Comparison of ENCODE assay signal across 28 cellular contexts in genomic region chr4:5730993-5731975, GRCh38. TPM values are rescaled to one million over a fixed set of nuclear protein-coding genes. Genes with fewer than 3 reads are reported as not detected.
DNase-seq lines count a peak whose midpoint lies in the region; ATAC-seq, FAIRE-seq and TF ChIP-seq lines count a peak whose summit lies in the region.
"Had no signal": no experiment of that assay in that cellular context is flagged by ENCODE, and none has a peak within 500 bp of the region (broad histone marks: within the 10 kb centered on the region; RNA-seq: fewer than 3 reads in every experiment).

No MANE protein-coding gene starts in this region.

- no peak overlapping the region for H3K14ac ChIP-seq in IMR-90 (replicated peaks; ENCODE audit: low read depth, low read length)
- H3K14ac ChIP-seq in H1 (ENCODE audit: insufficient read length) = no peak overlapping the region

- H3K4me1 ChIP-seq in IMR-90 (ENCODE audit: control insufficient read depth, insufficient read depth, low read length) (no peaks in the 10 kb centered on the region), H1 (replicated peaks in 1 of 4; ENCODE audit: control insufficient read depth in 3 of 4, insufficient read depth in 4 of 4, low read length in 3 of 4) (no peaks in the 10 kb centered on the region), osteoblast (ENCODE audit: insufficient read depth, low read length) (peaks cover 4% of the 10 kb centered on the region)
- H3K4me1 ChIP-seq: sigmoid colon, uterus had no signal

- TF ChIP-seq RAD21 in IMR-90 (IDR thresholded peaks at IDR 0.05; ENCODE audit: low read length) (no peak), H1 (IDR thresholded peaks at IDR 0.05 in 1 of 2, conservative IDR thresholded peaks at IDR 0.05 in 1 of 2; ENCODE audit: low read depth in 2 of 2, low read length in 2 of 2) (no peak)

- 0 out of 2 replicates have a peak overlapping the region, but pooled peaks have one; percentile 14 for H2BK12ac ChIP-seq in H1 (ENCODE audit: low read depth, low read length)

- no peak; the same call in 1 of the 2 replicates for ATAC-seq in IMR-90 (ENCODE audit: low read depth)
- ATAC-seq in activated CD8-positive, alpha-beta memory T cell treated with anti-CD3 and anti-CD28 coated beads, Interleukin-2, amount 10 ng/mL, durations not matched to agents 7 days and 5 days = no peak
- ATAC-seq: PC-3 had no signal

- H4K20me1 ChIP-seq in IMR-90 (ENCODE audit: insufficient read depth, low read length) = peaks cover 16% of the 10 kb centered on the region
- peaks cover 0 to 3% of the 10 kb centered on the region in 2 experiments for H4K20me1 ChIP-seq in H1 (replicated peaks in 1 of 2; ENCODE audit: control insufficient read depth in 1 of 2, insufficient read depth in 2 of 2, low read length in 2 of 2)
- H4K20me1 ChIP-seq in osteoblast (ENCODE audit: insufficient read depth, low read length) = peaks cover 18% of the 10 kb centered on the region

- H4K5ac ChIP-seq in IMR-90 (ENCODE audit: low read depth, low read length) = no peak overlapping the region
- no peak overlapping the region for H4K5ac ChIP-seq in H1 (ENCODE audit: insufficient read length, low read depth, low read length)

- no peak for TF ChIP-seq POLR2A in IMR-90 (IDR thresholded peaks at IDR 0.05; ENCODE audit: low read depth, low read length)
- no peak for TF ChIP-seq POLR2A in H1 (IDR thresholded peaks at IDR 0.05; ENCODE audit: control extremely low read depth in 1 of 2, low read depth in 2 of 2, low read length in 2 of 2)

- H2AFZ ChIP-seq in IMR-90 (replicated peaks; ENCODE audit: low read length, poor library complexity) (no peak overlapping the region), H1 (ENCODE audit: low read length) (no peak overlapping the region), osteoblast (ENCODE audit: low read length) (no peak overlapping the region)

- no peaks in the 10 kb centered on the region for H3K27me3 ChIP-seq in IMR-90 (ENCODE audit: control insufficient read depth, insufficient read depth, low read length)
- H3K27me3 ChIP-seq in H1 (replicated peaks in 1 of 4; ENCODE audit: control insufficient read depth in 3 of 4, extremely low read depth in 1 of 4, insufficient read depth in 3 of 4, low read length in 3 of 4) = no peaks in the 10 kb centered on the region
- H3K27me3 ChIP-seq in osteoblast (ENCODE audit: insufficient read depth, low read length) = no peaks in the 10 kb centered on the region
- H3K27me3 ChIP-seq: cardiac muscle cell, sigmoid colon, uterus had no signal

- peak overlapping the region; percentile 57 for H2AK9ac ChIP-seq in IMR-90 (replicated peaks; ENCODE audit: low read depth, low read length, poor library complexity)

- no peak overlapping the region for H3K4ac ChIP-seq in IMR-90 (ENCODE audit: low read depth, low read length)
- H3K4ac ChIP-seq in H1 (replicated peaks; ENCODE audit: insufficient read length, low read depth, low read length) = no peak overlapping the region

- TF ChIP-seq EP300 in H1 (IDR thresholded peaks at IDR 0.05; ENCODE audit: borderline replicate concordance in 1 of 2, low read depth in 2 of 2, low read length in 2 of 2) = no peak

- H3K27me3 Mint-ChIP-seq in activated CD8-positive, alpha-beta memory T cell treated with anti-CD3 and anti-CD28 coated beads, Interleukin-2, amount 10 ng/mL, durations not matched to agents 7 days and 5 days = no peaks in the 10 kb centered on the region
- H3K27me3 Mint-ChIP-seq: activated B cell treated with CpG ODN at 0.5 μM for 24 hours; activated naive CD4-positive, alpha-beta T cell treated with anti-CD3 and anti-CD28 coated beads, Interleukin-2, amount 10 ng/mL, durations not matched to agents 7 days and 5 days; memory B cell had no signal

- H3K9me3 Mint-ChIP-seq in activated CD8-positive, alpha-beta memory T cell treated with anti-CD3 and anti-CD28 coated beads, Interleukin-2, amount 10 ng/mL, durations not matched to agents 7 days and 5 days (ENCODE audit: low read depth) = peaks cover 7% of the 10 kb centered on the region
- H3K9me3 Mint-ChIP-seq: activated B cell treated with CpG ODN at 0.5 μM for 24 hours had no signal

- H3K79me1 ChIP-seq in IMR-90 (ENCODE audit: low read depth in 1 of 2, low read length in 2 of 2) = peaks cover 38 to 59% of the 10 kb centered on the region in 2 experiments
- H3K79me1 ChIP-seq in H1 (ENCODE audit: low read depth, low read length) = no peaks in the 10 kb centered on the region

- H3K4me3 Mint-ChIP-seq in activated CD8-positive, alpha-beta memory T cell treated with anti-CD3 and anti-CD28 coated beads, Interleukin-2, amount 10 ng/mL, durations not matched to agents 7 days and 5 days = no peak overlapping the region
- H3K4me3 Mint-ChIP-seq: activated B cell treated with CpG ODN at 0.5 μM for 24 hours; activated naive CD4-positive, alpha-beta T cell treated with anti-CD3 and anti-CD28 coated beads, Interleukin-2, amount 10 ng/mL, durations not matched to agents 7 days and 5 days; CD4-positive, alpha-beta memory T cell; memory B cell had no signal

- no peak overlapping the region for H3K4me2 ChIP-seq in IMR-90 (ENCODE audit: low read depth, low read length)
- H3K4me2 ChIP-seq in H1 (ENCODE audit: insufficient read depth in 1 of 2, low read depth in 2 of 2, low read length in 2 of 2) = no peak overlapping the region
- no peak overlapping the region for H3K4me2 ChIP-seq in osteoblast (ENCODE audit: insufficient read depth, low read length)

- intact Hi-C loops in IMR-90 (cut with micrococcal nuclease) = no loop called here

- WGBS in IMR-90 (ENCODE audit: extremely low coverage in 2 of 2, insufficient read length in 1 of 2), 2 experiments = 97% methylated on average over 6 of the region's 30 CpGs; no CpG with 5 or more reads in 1 of the 2 experiments
- WGBS in H1 (ENCODE audit: extremely low coverage in 1 of 2, insufficient coverage in 1 of 2, insufficient read length in 1 of 2, insufficient replicate concordance in 2 of 2, low coverage in 1 of 2, low lambda C conversion rate in 2 of 2, missing lambda C conversion rate in 1 of 2), 2 experiments = 90% methylated on average over 27 of the region's 30 CpGs; no CpG with 5 or more reads in 1 of the 2 experiments

- H3K9ac ChIP-seq in IMR-90 (ENCODE audit: low read depth, low read length) (no peak overlapping the region), H1 (replicated peaks in 1 of 4; ENCODE audit: extremely low read depth in 1 of 4, low read depth in 3 of 4, low read length in 3 of 4) (no peak overlapping the region)

- in situ Hi-C loops in IMR-90 (cut with MboI; ENCODE audit: low sequenced_read_pairs) = no loop called here

- H3K27ac ChIP-seq in IMR-90 (ENCODE audit: insufficient read depth, low read length) = no peak overlapping the region; the same call in 1 of the 2 replicates
- no peak overlapping the region for H3K27ac ChIP-seq in H1 (ENCODE audit: low read depth, low read length)
- peak overlapping the region; percentile 45 for H3K27ac ChIP-seq in osteoblast (ENCODE audit: low read depth, low read length)
- H3K27ac ChIP-seq: cardiac muscle cell, coronary artery, HL-60, sigmoid colon, uterus had no signal

- no peak overlapping the region for H2BK15ac ChIP-seq in IMR-90 (ENCODE audit: low read depth, low read length)
- H2BK15ac ChIP-seq in H1 (ENCODE audit: low read length) = no peak overlapping the region

- H3K23ac ChIP-seq in IMR-90 (ENCODE audit: low read depth, low read length) (no peak overlapping the region), H1 (ENCODE audit: insufficient read length) (no peak overlapping the region)

- no peaks in the 10 kb centered on the region; the same call in 1 of the 2 replicates for H3K23me2 ChIP-seq in H1 (ENCODE audit: low read depth, low read length)

- no TSS peak for BruUV-seq in IMR-90 (replicated peaks; lab: Mats Ljungman, UMichigan)

- no peak overlapping the region for H4K91ac ChIP-seq in IMR-90 (ENCODE audit: insufficient read depth, low read depth, low read length)
- H4K91ac ChIP-seq in H1 (replicated peaks; ENCODE audit: insufficient read length, low read length) = no peak overlapping the region

- H2BK5ac ChIP-seq in IMR-90 (ENCODE audit: low read depth, low read length, poor library complexity, severe bottlenecking) (no peak overlapping the region), H1 (ENCODE audit: low read depth, low read length) (no peak overlapping the region; the same call in 1 of the 2 replicates)

- no peaks in the 10 kb centered on the region for H3K4me1 Mint-ChIP-seq in activated CD8-positive, alpha-beta memory T cell treated with anti-CD3 and anti-CD28 coated beads, Interleukin-2, amount 10 ng/mL, durations not matched to agents 7 days and 5 days
- H3K4me1 Mint-ChIP-seq: activated B cell treated with CpG ODN at 0.5 μM for 24 hours; activated naive CD4-positive, alpha-beta T cell treated with anti-CD3 and anti-CD28 coated beads, Interleukin-2, amount 10 ng/mL, durations not matched to agents 7 days and 5 days; CD4-positive, alpha-beta memory T cell; memory B cell had no signal

- H3K36me3 Mint-ChIP-seq in activated CD8-positive, alpha-beta memory T cell treated with anti-CD3 and anti-CD28 coated beads, Interleukin-2, amount 10 ng/mL, durations not matched to agents 7 days and 5 days = peaks cover under 1% of the 10 kb centered on the region
- H3K36me3 Mint-ChIP-seq: activated naive CD4-positive, alpha-beta T cell treated with anti-CD3 and anti-CD28 coated beads, Interleukin-2, amount 10 ng/mL, durations not matched to agents 7 days and 5 days; CD4-positive, alpha-beta memory T cell; memory B cell had no signal

- H4K8ac ChIP-seq in IMR-90 (ENCODE audit: low read depth in 2 of 2, low read length in 2 of 2) (no peak overlapping the region), H1 (ENCODE audit: extremely low read depth, insufficient read depth, low read length) (no peak overlapping the region)

- no peaks in the 10 kb centered on the region for H3K9me3 ChIP-seq in IMR-90 (ENCODE audit: control insufficient read depth, insufficient read depth, low read length)
- H3K9me3 ChIP-seq in H1 (ENCODE audit: insufficient read depth in 2 of 2, low read depth in 1 of 2, low read length in 1 of 2) = no peaks in the 10 kb centered on the region
- no peaks in the 10 kb centered on the region for H3K9me3 ChIP-seq in osteoblast (ENCODE audit: low read depth, low read length)
- H3K9me3 ChIP-seq: sigmoid colon, uterus had no signal

- no peak overlapping the region for H3K18ac ChIP-seq in IMR-90 (ENCODE audit: low read depth, low read length)
- H3K18ac ChIP-seq in H1 (ENCODE audit: extremely low read depth, low read length) = no peak overlapping the region

- H3K9me1 ChIP-seq in IMR-90 (ENCODE audit: insufficient read depth, low read length) = peaks cover 6% of the 10 kb centered on the region; the same call in 1 of the 2 replicates

- H3K4me3 ChIP-seq in IMR-90 (ENCODE audit: insufficient read depth, low read depth, low read length) (no peak overlapping the region), H1 (ENCODE audit: extremely low read depth in 1 of 4, insufficient read depth in 2 of 4, low read depth in 3 of 4, low read length in 4 of 4) (no peak overlapping the region), osteoblast (ENCODE audit: insufficient read depth, low read length) (no peak overlapping the region)
- H3K4me3 ChIP-seq: cardiac muscle cell, coronary artery, sigmoid colon, uterus had no signal

- no peak for TF ChIP-seq CTCF in IMR-90 (conservative IDR thresholded peaks at IDR 0.05; ENCODE audit: low read depth, low read length)
- TF ChIP-seq CTCF in H1 (IDR thresholded peaks at IDR 0.05; ENCODE audit: control extremely low read depth in 1 of 3, insufficient read depth in 1 of 3, low read depth in 1 of 3, low read length in 3 of 3) = no peak
- TF ChIP-seq CTCF in osteoblast (IDR thresholded peaks at IDR 0.05; ENCODE audit: extremely low read depth, low read depth, low read length) = no peak

- no peak for FAIRE-seq in H1 (lab: Jason Lieb, UNC)

- no peak overlapping the region for H3K27ac Mint-ChIP-seq in activated CD8-positive, alpha-beta memory T cell treated with anti-CD3 and anti-CD28 coated beads, Interleukin-2, amount 10 ng/mL, durations not matched to agents 7 days and 5 days
- H3K27ac Mint-ChIP-seq: activated B cell treated with CpG ODN at 0.5 μM for 24 hours; activated naive CD4-positive, alpha-beta T cell treated with anti-CD3 and anti-CD28 coated beads, Interleukin-2, amount 10 ng/mL, durations not matched to agents 7 days and 5 days; CD4-positive, alpha-beta memory T cell; memory B cell had no signal

- H3K36me3 ChIP-seq in IMR-90 (ENCODE audit: control insufficient read depth, insufficient read depth, low read length) (peaks cover 64% of the 10 kb centered on the region), H1 (ENCODE audit: control insufficient read depth in 2 of 4, insufficient read depth in 4 of 4, low read length in 3 of 4) (peaks cover 0 to 14% (median 3%) of the 10 kb centered on the region in 4 experiments; a peak in 5 of 8 replicates), osteoblast (ENCODE audit: insufficient read depth, low read length) (peaks cover 65% of the 10 kb centered on the region)
- H3K36me3 ChIP-seq: uterus had no signal

- dilution Hi-C loops in IMR-90 (cut with HindIII; ENCODE audit: low sequenced_read_pairs, unreplicated experiment) = no loop called here

- H2BK120ac ChIP-seq in IMR-90 (ENCODE audit: low read depth, low read length) (no peak overlapping the region), H1 (replicated peaks; ENCODE audit: low read depth, low read length) (no peak overlapping the region)

- peak; percentile 34 for DNase-seq in EL
- no peak for DNase-seq in IMR-90
- no peak for DNase-seq in H1 (ENCODE audit: low read depth in 1 of 2, low spot score in 2 of 2)
- DNase-seq in osteoblast (ENCODE audit: insufficient read length, low spot score, missing footprints) = no peak
- no peak for DNase-seq in COLO829 (ENCODE audit: low spot score)
- DNase-seq in activated CD8-positive, alpha-beta memory T cell treated with anti-CD3 and anti-CD28 coated beads, Interleukin-2, amount 10 ng/mL, durations not matched to agents 7 days and 5 days = no peak
- no peak for DNase-seq in NCI-H345 (lab: John Stamatoyannopoulos, UW)
- DNase-seq: activated B cell treated with CpG ODN at 0.5 μM for 24 hours; activated naive CD4-positive, alpha-beta T cell treated with anti-CD3 and anti-CD28 coated beads, Interleukin-2, amount 10 ng/mL, durations not matched to agents 7 days and 5 days; amygdala; CD4-positive, alpha-beta memory T cell; DMS 273 treated with DMSO at 0.1 percent for 48 hours; effector memory CD4-positive, alpha-beta T cell; foreskin melanocyte; left cardiac atrium; NCI-H1092; NCI-H187; NCI-H524 treated with DMSO at 0.1 percent for 48 hours; PC-3; SHP77 treated with DMSO at 0.1 percent for 48 hours; sigmoid colon; stimulated activated naive CD4-positive, alpha-beta T cell; T-helper 9 cell; uterus had no signal

- H3K79me2 ChIP-seq in H1 (ENCODE audit: control insufficient read depth in 1 of 2, insufficient read depth in 2 of 2, low read length in 2 of 2) (no peaks in the 10 kb centered on the region), osteoblast (ENCODE audit: insufficient read depth, low read length) (peaks cover 41% of the 10 kb centered on the region)

- H2BK20ac ChIP-seq in IMR-90 (ENCODE audit: low read depth, low read length) = no peak overlapping the region
- no peak overlapping the region for H2BK20ac ChIP-seq in H1 (ENCODE audit: low read length)

- CTCF ChIA-PET in IMR-90 (lab: Yijun Ruan, JAX) = no interaction called here
- CTCF ChIA-PET in H1 (lab: Charles Lee; ENCODE audit: partially characterized antibody) = no interaction called here
- CTCF ChIA-PET in activated CD8-positive, alpha-beta memory T cell treated with anti-CD3 and anti-CD28 coated beads, Interleukin-2, amount 10 ng/mL, durations not matched to agents 7 days and 5 days (lab: Charles Lee) = no interaction called here

- POLR2A ChIA-PET in IMR-90 (lab: Charles Lee; ENCODE audit: unreplicated experiment) (no interaction called here), H1 (lab: Charles Lee; ENCODE audit: partially characterized antibody) (no interaction called here)

- H3K56ac ChIP-seq in IMR-90 (ENCODE audit: extremely low read depth, insufficient read depth, low read length) (no peak overlapping the region), H1 (replicated peaks; ENCODE audit: insufficient read length, low read depth, low read length) (no peak overlapping the region)

- H2AK5ac ChIP-seq in IMR-90 (ENCODE audit: low read depth, low read length) (no peak overlapping the region), H1 (ENCODE audit: low read depth, low read length) (no peak overlapping the region)

RNA-seq across cellular contexts. Expression of gene EVC, which starts 20.3 kb away (rescaled TPM):
- total RNA-seq in IMR-90 (2012; rRNA removed) (15.3 and 16.8 TPM in 2 replicates), osteoblast (67.8 and 69.1 TPM in 2 replicates)
- polyA plus RNA-seq in IMR-90 (2012; rRNA removed) (18.8 and 18.9 TPM in 2 replicates), H1 (2011; rRNA removed) (2.6 and 5.1 TPM in 2 replicates)
- 9.8 and 15.9 TPM in 2 replicates for polyA plus RNA-seq in IMR-90 (2012; cell fraction: cytosol; rRNA removed)
- polyA plus RNA-seq in IMR-90 (2012; cell fraction: nucleus; rRNA removed; ENCODE audit: low replicate concordance) = 29.5 and 41.2 TPM in 2 replicates
- total RNA-seq in H1 (2021; fragmentation: NEBNext Ultra II Directional; extraction: Animal tissue kit (Norgen Biotek cat#: 25700)) = 9.8 and 11.3 TPM in 2 replicates
- polyA plus RNA-seq in H1 (2011; cell fraction: cytosol; rRNA removed) = 3.3 TPM
- 14.4 TPM for polyA plus RNA-seq in H1 (2011; cell fraction: nucleus; rRNA removed)
- 4.8 to 5.9 TPM (median 5.2 TPM) in 4 replicates for polyA plus RNA-seq in H1 (2012, experiment 1 of 2)
- 2.9 TPM for polyA plus RNA-seq in H1 (2012, experiment 2 of 2)
- polyA plus RNA-seq in H1 (2013, experiment 1 of 2) = 4.0 TPM
- 4.6 TPM for polyA plus RNA-seq in H1 (2013, experiment 2 of 2)
- 4.2 and 6.9 TPM in 2 replicates for polyA minus RNA-seq in H1 (2011; rRNA and poly(A)+ RNA removed)
- 8.1 TPM for polyA minus RNA-seq in H1 (2011; cell fraction: cytosol; rRNA and poly(A)+ RNA removed)
- 23.4 TPM for polyA minus RNA-seq in H1 (2011; cell fraction: nucleus; rRNA and poly(A)+ RNA removed)
- 1 to 10 TPM; 2.2 to 4.0 TPM for total RNA-seq in activated CD8-positive, alpha-beta memory T cell treated with anti-CD3 and anti-CD28 coated beads, Interleukin-2, amount 10 ng/mL, durations not matched to agents 7 days and 5 days

RNA-seq across cellular contexts. Expression of gene EVC2, which starts 22.9 kb away (rescaled TPM):
- total RNA-seq in IMR-90 (2012; rRNA removed) (5.8 and 5.9 TPM in 2 replicates), osteoblast (17.4 and 19.2 TPM in 2 replicates)
- polyA plus RNA-seq in IMR-90 (2012; rRNA removed) (2.4 and 2.7 TPM in 2 replicates), H1 (2011; rRNA removed) (0.73 and 1.4 TPM in 2 replicates)
- polyA plus RNA-seq in IMR-90 (2012; cell fraction: cytosol; rRNA removed) = 1.5 and 1.9 TPM in 2 replicates
- 6.1 and 7.2 TPM in 2 replicates for polyA plus RNA-seq in IMR-90 (2012; cell fraction: nucleus; rRNA removed; ENCODE audit: low replicate concordance)
- total RNA-seq in H1 (2021; fragmentation: NEBNext Ultra II Directional; extraction: Animal tissue kit (Norgen Biotek cat#: 25700)) = 5.9 and 6.4 TPM in 2 replicates
- polyA plus RNA-seq in H1 (2011; cell fraction: cytosol; rRNA removed) = 1.5 TPM
- polyA plus RNA-seq in H1 (2011; cell fraction: nucleus; rRNA removed) = 2.5 TPM
- 3.6 to 4.7 TPM (median 4.1 TPM) in 4 replicates for polyA plus RNA-seq in H1 (2012, experiment 1 of 2)
- polyA plus RNA-seq in H1 (2012, experiment 2 of 2) = 1.5 TPM
- polyA plus RNA-seq in H1 (2013, experiment 1 of 2) = 3.5 TPM
- 3.8 TPM for polyA plus RNA-seq in H1 (2013, experiment 2 of 2)
- polyA minus RNA-seq in H1 (2011; rRNA and poly(A)+ RNA removed) = 3.2 and 3.3 TPM in 2 replicates
- 2.1 TPM for polyA minus RNA-seq in H1 (2011; cell fraction: cytosol; rRNA and poly(A)+ RNA removed)
- 5.4 TPM for polyA minus RNA-seq in H1 (2011; cell fraction: nucleus; rRNA and poly(A)+ RNA removed)
- 1 to 10 TPM; 1.3 to 1.4 TPM for total RNA-seq in activated CD8-positive, alpha-beta memory T cell treated with anti-CD3 and anti-CD28 coated beads, Interleukin-2, amount 10 ng/mL, durations not matched to agents 7 days and 5 days
